24 cellular contexts compared by ENCODE assay signal in genomic region chr10:17683541-17683940, GRCh38. TPM values are rescaled to one million over a fixed set of nuclear protein-coding genes. Genes with fewer than 3 reads are reported as not detected.
DNase-seq lines count a peak whose midpoint lies in the region; ATAC-seq and TF ChIP-seq lines count a peak whose summit lies in the region.
"Had no signal": no experiment of that assay in that cellular context is flagged by ENCODE, and none has a peak within 500 bp of the region (broad histone marks: within the 10 kb centered on the region; RNA-seq: fewer than 3 reads in every experiment).

No MANE protein-coding gene starts in this region.

- CTCF ChIA-PET in T-cell (lab: Charles Lee) = no interaction called here

- POLR2A ChIA-PET in T-cell (lab: Charles Lee) = interaction anchor here in 1 of 2 donors (0.6 kb wide), 1 partner anchor 36 kb away, joined by 4 read pairs; no protein-coding TSS in a partner anchor

- DNase-seq in activated T-cell treated with anti-CD3 and anti-CD28 coated beads, Interleukin-2, amount 50 U/mL, for 24 hours = no peak
- DNase-seq in activated T-cell treated with anti-CD3 and anti-CD28 coated beads, Interleukin-2, amount 50 U/mL, for 4 hours = no peak
- DNase-seq in T-cell (no peak), osteocyte (ENCODE audit: extremely low spot score, unreplicated experiment) (no peak), SKM-1 (lab: John Stamatoyannopoulos, UW; ENCODE audit: unreplicated experiment) (no peak)
- DNase-seq in central memory CD8-positive, alpha-beta T cell (ENCODE audit: low spot score in 2 of 2) = no peak
- no peak for DNase-seq in stimulated activated CD4-positive, alpha-beta T cell treated with anti-CD3 and anti-CD28 coated beads, Interleukin-4, amount 100 ng/mL, for 1 hour
- DNase-seq: activated CD4-positive, CD25-positive, alpha-beta regulatory T cell treated with anti-CD3 and anti-CD28 coated beads, Interleukin-2, amount 50 U/mL, for 72 hours; activated CD8-positive, alpha-beta memory T cell treated with anti-CD3 and anti-CD28 coated beads for 24 hours; activated naive CD4-positive, alpha-beta T cell treated with anti-CD3 and anti-CD28 coated beads, Interleukin-2, amount 10 ng/mL, durations not matched to agents 7 days and 5 days; anterior cingulate cortex; CD8-positive, alpha-beta T cell; DMS 273 treated with DMSO at 0.1 percent for 48 hours; IMR-90; left lung; NCI-H1105; NCI-H2029; NCI-H526 treated with DMSO at 0.1 percent for 48 hours; occipital lobe; stimulated activated CD4-positive, alpha-beta T cell treated with anti-CD3 and anti-CD28 coated beads, Interleukin-15, amount 100 ng/mL, for 24 hours; stomach; tibial artery had no signal

- TF ChIP-seq CTCF in osteocyte (IDR thresholded peaks at IDR 0.05) = no peak

- no peak for ATAC-seq in activated T-cell treated with anti-CD3 and anti-CD28 coated beads, Interleukin-2, amount 50 U/mL, for 4 hours
- ATAC-seq in T-cell (replicated peaks in 1 of 4) (no peak), GM19397 (IDR thresholded peaks at IDR 0.05; ENCODE audit: unreplicated experiment) (no peak)
- no peak for ATAC-seq in central memory CD8-positive, alpha-beta T cell (replicated peaks; ENCODE audit: extremely low read depth, poor library complexity, severe bottlenecking)
- ATAC-seq: CD8-positive, alpha-beta T cell; left lung had no signal

- peaks cover 7% of the 10 kb centered on the region for H3K9me3 Mint-ChIP-seq in activated T-cell treated with anti-CD3 and anti-CD28 coated beads, Interleukin-2, amount 50 U/mL, for 24 hours
- H3K9me3 Mint-ChIP-seq in activated T-cell treated with anti-CD3 and anti-CD28 coated beads, Interleukin-2, amount 50 U/mL, for 4 hours = peaks cover 6% of the 10 kb centered on the region
- H3K9me3 Mint-ChIP-seq in T-cell (peaks cover 0 to 4% (median 0%) of the 10 kb centered on the region in 3 donors), osteocyte (ENCODE audit: unreplicated experiment) (peaks cover 12% of the 10 kb centered on the region)
- H3K9me3 Mint-ChIP-seq in central memory CD8-positive, alpha-beta T cell = no peaks in the 10 kb centered on the region
- H3K9me3 Mint-ChIP-seq: activated naive CD4-positive, alpha-beta T cell treated with anti-CD3 and anti-CD28 coated beads, Interleukin-2, amount 10 ng/mL, durations not matched to agents 7 days and 5 days; dendritic cell treated with granulocyte-macrophage colony-stimulating factor and Interleukin-4, amounts not matched to agents 40 ng/mL and 50 ng/mL, for 4 days had no signal

- peaks cover 62% of the 10 kb centered on the region for H3K4me1 Mint-ChIP-seq in activated T-cell treated with anti-CD3 and anti-CD28 coated beads, Interleukin-2, amount 50 U/mL, for 24 hours (ENCODE audit: low read depth)
- peaks cover 51% of the 10 kb centered on the region for H3K4me1 Mint-ChIP-seq in activated T-cell treated with anti-CD3 and anti-CD28 coated beads, Interleukin-2, amount 50 U/mL, for 4 hours (ENCODE audit: low read depth)
- H3K4me1 Mint-ChIP-seq in T-cell = peaks cover 55 to 60% (median 57%) of the 10 kb centered on the region in 3 donors
- peaks cover 38% of the 10 kb centered on the region for H3K4me1 Mint-ChIP-seq in central memory CD8-positive, alpha-beta T cell
- H3K4me1 Mint-ChIP-seq in osteocyte (ENCODE audit: unreplicated experiment) = peaks cover 23% of the 10 kb centered on the region

- peaks cover 50% of the 10 kb centered on the region for H3K36me3 Mint-ChIP-seq in activated T-cell treated with anti-CD3 and anti-CD28 coated beads, Interleukin-2, amount 50 U/mL, for 24 hours (ENCODE audit: low read depth)
- H3K36me3 Mint-ChIP-seq in activated T-cell treated with anti-CD3 and anti-CD28 coated beads, Interleukin-2, amount 50 U/mL, for 4 hours (ENCODE audit: insufficient read depth) = peaks cover 9% of the 10 kb centered on the region
- peaks cover 25% of the 10 kb centered on the region for H3K36me3 Mint-ChIP-seq in T-cell
- H3K36me3 Mint-ChIP-seq in central memory CD8-positive, alpha-beta T cell (ENCODE audit: insufficient read depth) = peaks cover 15% of the 10 kb centered on the region
- peaks cover 22% of the 10 kb centered on the region for H3K36me3 Mint-ChIP-seq in osteocyte (ENCODE audit: unreplicated experiment)

- H3K27ac Mint-ChIP-seq in activated T-cell treated with anti-CD3 and anti-CD28 coated beads, Interleukin-2, amount 50 U/mL, for 24 hours = peak overlapping the region; percentile 75
- H3K27ac Mint-ChIP-seq in T-cell = peak overlapping the region; percentile 7 to 48
- H3K27ac Mint-ChIP-seq in central memory CD8-positive, alpha-beta T cell (ENCODE audit: low read depth) = no peak overlapping the region
- H3K27ac Mint-ChIP-seq in osteocyte (ENCODE audit: unreplicated experiment) = peak overlapping the region; percentile 38

- H3K27me3 Mint-ChIP-seq in activated T-cell treated with anti-CD3 and anti-CD28 coated beads, Interleukin-2, amount 50 U/mL, for 24 hours = no peaks in the 10 kb centered on the region
- H3K27me3 Mint-ChIP-seq in activated T-cell treated with anti-CD3 and anti-CD28 coated beads, Interleukin-2, amount 50 U/mL, for 4 hours (ENCODE audit: low read depth) = no peaks in the 10 kb centered on the region
- H3K27me3 Mint-ChIP-seq in T-cell (no peaks in the 10 kb centered on the region), osteocyte (ENCODE audit: unreplicated experiment) (no peaks in the 10 kb centered on the region)
- H3K27me3 Mint-ChIP-seq in central memory CD8-positive, alpha-beta T cell = no peaks in the 10 kb centered on the region
- H3K27me3 Mint-ChIP-seq: activated naive CD4-positive, alpha-beta T cell treated with anti-CD3 and anti-CD28 coated beads, Interleukin-2, amount 10 ng/mL, durations not matched to agents 7 days and 5 days; dendritic cell treated with granulocyte-macrophage colony-stimulating factor and Interleukin-4, amounts not matched to agents 40 ng/mL and 50 ng/mL, for 4 days had no signal

- H3K4me3 Mint-ChIP-seq in activated T-cell treated with anti-CD3 and anti-CD28 coated beads, Interleukin-2, amount 50 U/mL, for 24 hours = no peak overlapping the region
- no peak overlapping the region for H3K4me3 Mint-ChIP-seq in activated T-cell treated with anti-CD3 and anti-CD28 coated beads, Interleukin-2, amount 50 U/mL, for 4 hours
- H3K4me3 Mint-ChIP-seq in T-cell (no peak overlapping the region), osteocyte (ENCODE audit: unreplicated experiment) (no peak overlapping the region)
- peak overlapping the region; percentile 13 for H3K4me3 Mint-ChIP-seq in central memory CD8-positive, alpha-beta T cell
- H3K4me3 Mint-ChIP-seq: activated naive CD4-positive, alpha-beta T cell treated with anti-CD3 and anti-CD28 coated beads, Interleukin-2, amount 10 ng/mL, durations not matched to agents 7 days and 5 days; CD8-positive, alpha-beta T cell; dendritic cell treated with granulocyte-macrophage colony-stimulating factor and Interleukin-4, amounts not matched to agents 40 ng/mL and 50 ng/mL, for 4 days had no signal

RNA-seq across cellular contexts. Expression of gene STAM, which starts 39.6 kb away (rescaled TPM):
- 10 to 100 TPM; 12.9 to 14.7 (median 14.7) TPM for total RNA-seq in activated T-cell treated with anti-CD3 and anti-CD28 coated beads, Interleukin-2, amount 50 U/mL, for 4 hours
- 10 to 100 TPM; 18.6 to 42.7 (median 25.7) TPM for total RNA-seq in T-cell
- 26.6 and 32.0 TPM in 2 replicates for total RNA-seq in osteocyte
